ENCODE assay signal across 24 cellular contexts in genomic region chr4:175070444-175070843, GRCh38.
"Had no signal": no experiment of that assay in that cellular context is flagged by ENCODE, and none has a peak within 500 bp of the region (broad histone marks: within the 10 kb centered on the region; RNA-seq: fewer than 3 reads in every experiment).

No MANE protein-coding gene starts in this region.

- H3K27ac ChIP-seq: foreskin keratinocyte, neutrophil, spleen, tibial artery, upper lobe of left lung had no signal

- ATAC-seq: foreskin keratinocyte; left colon; left ventricle myocardium superior; mucosa of descending colon; naive thymus-derived CD8-positive, alpha-beta T cell; sciatic nerve; stimulated activated memory B cell treated with anti-CD40 and anti-IgM and Interleukin-4, amounts not matched to agents 10 μg/mL and 1 μg/mL and 100 μg/mL, for 72 hours had no signal

- DNase-seq: dermis blood vessel endothelial cell; effector CD4-positive, alpha-beta T cell; endodermal cell; erythroblast; foreskin keratinocyte; hippocampal formation; left colon; left ventricle myocardium superior; mesenchymal stem cell; mucosa of descending colon; naive thymus-derived CD8-positive, alpha-beta T cell; posterior cingulate gyrus; spleen; stimulated activated CD4-positive, alpha-beta T cell treated with anti-CD3 and anti-CD28 coated beads, Interleukin-15, amount 100 ng/mL, for 24 hours; stimulated activated CD4-positive, alpha-beta T cell treated with anti-CD3 and anti-CD28 coated beads, Interleukin-1b, Interleukin-23, amount 100 ng/mL, for 48 hours; stimulated activated CD4-positive, alpha-beta T cell treated with anti-CD3 and anti-CD28 coated beads, Interleukin-4, amount 100 ng/mL, for 24 hours; tibial artery; upper lobe of left lung; uterus had no signal

- H3K27me3 ChIP-seq: foreskin keratinocyte, neutrophil, spleen, tibial artery, upper lobe of left lung, uterus had no signal

- H3K9me3 ChIP-seq: neutrophil, upper lobe of left lung, uterus had no signal

- H3K36me3 ChIP-seq: neutrophil, spleen, tibial artery, upper lobe of left lung, uterus had no signal

- H3K4me3 ChIP-seq: lung, mucosa of descending colon, spleen, tibial artery, upper lobe of left lung, uterus had no signal

- FAIRE-seq: endothelial cell of umbilical vein had no signal

- H3K4me1 ChIP-seq: foreskin keratinocyte, spleen, upper lobe of left lung had no signal
